ENCODE assay signal across 2 cellular contexts in genomic region chr3:80734483-80734882, GRCh38.
TF ChIP-seq lines count a peak whose summit lies in the region.

No MANE protein-coding gene starts in this region.

TF ChIP-seq in SK-N-SH, 30 proteins besides CTCF, POLR2A, EP300 and RAD21:
- no peak for TF ChIP-seq GATA2 (CRISPR knock-in tag; IDR thresholded peaks at IDR 0.05)
- no peak for TF ChIP-seq RCOR1 (IDR thresholded peaks at IDR 0.05; ENCODE audit: low read length)
- TF ChIP-seq MXI1 (IDR thresholded peaks at IDR 0.05; ENCODE audit: low read depth, low read length) = no peak
- no peak for TF ChIP-seq FOXM1 (IDR thresholded peaks at IDR 0.05; ENCODE audit: low read depth)
- no peak for TF ChIP-seq FOSL2 (IDR thresholded peaks at IDR 0.05; ENCODE audit: borderline replicate concordance, low read depth)
- TF ChIP-seq FOXJ3 (CRISPR knock-in tag; IDR thresholded peaks at IDR 0.05) = no peak
- TF ChIP-seq SMC3 (IDR thresholded peaks at IDR 0.05; ENCODE audit: low read depth, low read length) = no peak
- TF ChIP-seq USF2 (IDR thresholded peaks at IDR 0.05; ENCODE audit: borderline replicate concordance, low read depth, low read length) = no peak
- TF ChIP-seq YY1 (IDR thresholded peaks at IDR 0.05; ENCODE audit: low read depth) = no peak
- TF ChIP-seq REST (IDR thresholded peaks at IDR 0.05; ENCODE audit: low read depth, low read length) = no peak
- TF ChIP-seq ZBTB33 (IDR thresholded peaks at IDR 0.05; ENCODE audit: borderline replicate concordance, low read depth) = no peak
- TF ChIP-seq POLR2AphosphoS5 (IDR thresholded peaks at IDR 0.05; ENCODE audit: low read depth, low read length) = no peak
- TF ChIP-seq NRF1 (IDR thresholded peaks at IDR 0.05; ENCODE audit: low read depth, low read length) = no peak
- TF ChIP-seq SIN3A (IDR thresholded peaks at IDR 0.05; ENCODE audit: borderline replicate concordance, low read depth, low read length) = no peak
- TF ChIP-seq NFIC (IDR thresholded peaks at IDR 0.05; ENCODE audit: borderline replicate concordance) = no peak
- no peak for TF ChIP-seq USF1 (IDR thresholded peaks at IDR 0.05; ENCODE audit: borderline replicate concordance, low read depth)
- no peak for TF ChIP-seq GABPA (IDR thresholded peaks at IDR 0.05; ENCODE audit: low read depth)
- TF ChIP-seq IRF3 (IDR thresholded peaks at IDR 0.05; ENCODE audit: low read depth, low read length) = no peak
- no peak for TF ChIP-seq RXRA (IDR thresholded peaks at IDR 0.05; ENCODE audit: borderline replicate concordance, low read depth)
- no peak for TF ChIP-seq ELF1 (IDR thresholded peaks at IDR 0.05)
TF ChIP-seq in SK-N-SH: peak in this region for 0.

TF ChIP-seq in SK-N-SH treated with all-trans-retinoic acid at 6 μM for 48 hours, 23 proteins besides CTCF, POLR2A, EP300 and RAD21:
- TF ChIP-seq ZNF8 (CRISPR knock-in tag; IDR thresholded peaks at IDR 0.05) = no peak
